1 cellular context compared by ENCODE assay signal in the genomic region with DNA sequence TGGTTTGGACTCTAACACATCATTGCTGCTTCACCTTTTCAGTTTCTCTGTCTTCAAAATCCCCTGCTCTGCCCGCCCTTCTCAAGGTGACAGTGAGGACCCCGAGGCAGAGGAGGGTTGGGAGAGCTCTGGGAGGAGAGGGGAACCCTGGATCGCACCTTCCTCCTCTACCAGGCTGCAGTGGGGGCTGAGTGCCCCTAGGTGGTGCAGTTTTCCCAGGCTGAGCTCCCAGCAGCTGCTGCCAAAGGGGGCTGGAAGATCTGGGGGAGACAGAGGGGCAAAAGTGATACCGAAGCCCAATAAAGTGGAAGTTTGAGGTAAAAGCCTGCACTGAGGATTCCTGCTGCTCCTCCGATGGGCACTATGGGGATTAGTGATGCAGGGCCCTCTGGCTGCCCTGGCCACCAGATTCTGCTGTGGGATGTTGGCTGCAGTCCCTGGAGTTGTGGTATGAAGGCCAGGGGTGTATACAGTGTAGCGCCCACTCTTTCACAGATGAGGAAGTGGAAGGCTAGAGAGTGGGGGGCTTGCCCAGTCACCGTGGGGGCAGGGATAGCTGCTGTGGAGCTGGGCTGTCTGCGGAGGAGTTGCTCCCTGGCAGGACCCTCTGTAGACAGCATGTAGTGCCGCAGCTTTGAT.
TF ChIP-seq lines count a peak whose summit lies in the region.

No MANE protein-coding gene starts in this region.

TF ChIP-seq in HCT116, 20 proteins besides CTCF, POLR2A, EP300 and RAD21 (continued from another document):
- TF ChIP-seq EGR1 (IDR thresholded peaks at IDR 0.05; ENCODE audit: low read depth), result no peak
- TF ChIP-seq ZNF274 (IDR thresholded peaks at IDR 0.05; ENCODE audit: low read depth, low read length), result no peak
- no peak for TF ChIP-seq CEBPB (IDR thresholded peaks at IDR 0.05; ENCODE audit: low read depth)
- TF ChIP-seq POLR2AphosphoS5 (IDR thresholded peaks at IDR 0.05; ENCODE audit: low read depth, low read length), result no peak
- no peak for TF ChIP-seq EZH2 (IDR thresholded peaks at IDR 0.05)
- TF ChIP-seq, protein P1, sequence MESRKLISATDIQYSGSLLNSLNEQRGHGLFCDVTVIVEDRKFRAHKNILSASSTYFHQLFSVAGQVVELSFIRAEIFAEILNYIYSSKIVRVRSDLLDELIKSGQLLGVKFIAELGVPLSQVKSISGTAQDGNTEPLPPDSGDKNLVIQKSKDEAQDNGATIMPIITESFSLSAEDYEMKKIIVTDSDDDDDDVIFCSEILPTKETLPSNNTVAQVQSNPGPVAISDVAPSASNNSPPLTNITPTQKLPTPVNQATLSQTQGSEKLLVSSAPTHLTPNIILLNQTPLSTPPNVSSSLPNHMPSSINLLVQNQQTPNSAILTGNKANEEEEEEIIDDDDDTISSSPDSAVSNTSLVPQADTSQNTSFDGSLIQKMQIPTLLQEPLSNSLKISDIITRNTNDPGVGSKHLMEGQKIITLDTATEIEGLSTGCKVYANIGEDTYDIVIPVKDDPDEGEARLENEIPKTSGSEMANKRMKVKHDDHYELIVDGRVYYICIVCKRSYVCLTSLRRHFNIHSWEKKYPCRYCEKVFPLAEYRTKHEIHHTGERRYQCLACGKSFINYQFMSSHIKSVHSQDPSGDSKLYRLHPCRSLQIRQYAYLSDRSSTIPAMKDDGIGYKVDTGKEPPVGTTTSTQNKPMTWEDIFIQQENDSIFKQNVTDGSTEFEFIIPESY (IDR thresholded peaks at IDR 0.05; ENCODE audit: extremely low read depth, insufficient replicate concordance, low read length), result no peak
- no peak for TF ChIP-seq ELF1 (IDR thresholded peaks at IDR 0.05; ENCODE audit: borderline replicate concordance, low read depth)
